Comparison of ENCODE assay signal across 34 cellular contexts in genomic region chr13:72412481-72412880, GRCh38.
"Had no signal": no experiment of that assay in that cellular context is flagged by ENCODE, and none has a peak within 500 bp of the region (broad histone marks: within the 10 kb centered on the region; RNA-seq: fewer than 3 reads in every experiment).

No MANE protein-coding gene starts in this region.

- ATAC-seq: activated CD8-positive, alpha-beta T cell treated with anti-CD3 and anti-CD28 coated beads for 36 hours; activated naive CD4-positive, alpha-beta T cell treated with anti-CD3 and anti-CD28 coated beads, Interleukin-2, amount 50 U/mL, for 72 hours; activated T-cell treated with anti-CD3 and anti-CD28 coated beads, Interleukin-2, amount 50 U/mL, for 4 hours; activated T-cell treated with anti-CD3 and anti-CD28 coated beads, Interleukin-2, amount 50 U/mL, for 72 hours; activated T-helper 17 cell treated with anti-CD3 and anti-CD28 coated beads, Interleukin-2, amount 50 U/mL, for 72 hours; body of pancreas had no signal

- FAIRE-seq: TTC549 had no signal

- H3K36me3 ChIP-seq: adrenal gland, brain microvascular endothelial cell, breast epithelium had no signal

- H3K27ac ChIP-seq: adrenal gland, body of pancreas, brain microvascular endothelial cell, breast epithelium, VCaP had no signal

- H3K4me3 ChIP-seq: adrenal gland, body of pancreas, breast epithelium had no signal

- H3K27me3 ChIP-seq: adrenal gland, body of pancreas, brain microvascular endothelial cell, breast epithelium had no signal

- DNase-seq: activated B cell treated with CpG ODN at 0.5 μM for 24 hours; activated CD4-positive, alpha-beta memory T cell treated with anti-CD3 and anti-CD28 coated beads for 36 hours; activated CD4-positive, alpha-beta T cell treated with anti-CD3 and anti-CD28 coated beads for 4 hours; activated CD4-positive, alpha-beta T cell treated with anti-CD3 and anti-CD28 coated beads, Interleukin-2, amount 10 ng/mL, durations not matched to agents 24 days and 14 days; activated CD4-positive, alpha-beta T cell treated with anti-CD3 and anti-CD28 coated beads, Interleukin-2, amount 50 U/mL, for 1 hour; activated CD4-positive, alpha-beta T cell treated with anti-CD3 and anti-CD28 coated beads, Interleukin-2, amount 50 U/mL, for 4 hours; activated CD4-positive, CD25-positive, alpha-beta regulatory T cell treated with anti-CD3 and anti-CD28 coated beads, Interleukin-2, amount 50 U/mL, for 72 hours; activated CD8-positive, alpha-beta memory T cell treated with anti-CD3 and anti-CD28 coated beads, Interleukin-2, amount 50 U/mL, for 4 hours; activated CD8-positive, alpha-beta T cell treated with anti-CD3 and anti-CD28 coated beads for 36 hours; activated effector memory CD4-positive, alpha-beta T cell treated with anti-CD3 and anti-CD28 coated beads, Interleukin-2, amount 50 U/mL, for 16 hours; activated gamma-delta T cell treated with Interleukin-2 at 50 U/mL for 16 hours; activated naive CD4-positive, alpha-beta T cell; activated naive CD4-positive, alpha-beta T cell treated with anti-CD3 and anti-CD28 coated beads for 36 hours; activated naive CD4-positive, alpha-beta T cell treated with anti-CD3 and anti-CD28 coated beads, Interleukin-2, amount 50 U/mL, for 16 hours; activated naive CD8-positive, alpha-beta T cell treated with anti-CD3 and anti-CD28 coated beads for 36 hours; activated T-cell treated with anti-CD3 and anti-CD28 coated beads for 4 hours; activated T-cell treated with anti-CD3 and anti-CD28 coated beads, Interleukin-2, amount 50 U/mL, for 1 hour; activated T-cell treated with anti-CD3 and anti-CD28 coated beads, Interleukin-2, amount 50 U/mL, for 4 hours; activated T-cell treated with anti-CD3 and anti-CD28 coated beads, Interleukin-2, amount 50 U/mL, for 72 hours; adrenal gland; amniotic stem cell; aorta; body of pancreas; brain microvascular endothelial cell; caudate nucleus; SW 1271; T-helper 1 cell; T-helper 2 cell; T-helper 9 cell had no signal

- H3K9me3 ChIP-seq: adrenal gland, body of pancreas, breast epithelium had no signal

- H3K4me1 ChIP-seq: adrenal gland, body of pancreas, breast epithelium had no signal
